Comparison of ENCODE assay signal across 8 cellular contexts in genomic region chr1:18927654-18928272, GRCh38. TPM values are rescaled to one million over a fixed set of nuclear protein-coding genes. Genes with fewer than 3 reads are reported as not detected.
DNase-seq lines count a peak whose midpoint lies in the region; ATAC-seq and TF ChIP-seq lines count a peak whose summit lies in the region.

No MANE protein-coding gene starts in this region.

- DNase-seq in NOMO-1 (lab: John Stamatoyannopoulos, UW; ENCODE audit: unreplicated experiment in 2 of 2): peak; percentile 60 to 68
- DNase-seq in activated naive CD8-positive, alpha-beta T cell treated with anti-CD3 and anti-CD28 coated beads, Interleukin-2, amount 50 U/mL, for 24 hours: peak; percentile 44
- no peak for DNase-seq in neural progenitor cell (ENCODE audit: low spot score)
- DNase-seq in NCI-H748 (lab: John Stamatoyannopoulos, UW; ENCODE audit: unreplicated experiment): no peak
- DNase-seq in middle frontal gyrus (ENCODE audit: extremely low spot score, low spot score): no peak

- H4K20me1 ChIP-seq in BLaER1: peaks cover 88% of the 10 kb centered on the region
- no peaks in the 10 kb centered on the region for H4K20me1 ChIP-seq in neural progenitor cell (ENCODE audit: low read depth)

- peaks cover 4% of the 10 kb centered on the region for H3K36me3 Mint-ChIP-seq in activated naive CD8-positive, alpha-beta T cell treated with anti-CD3 and anti-CD28 coated beads, Interleukin-2, amount 50 U/mL, for 24 hours (ENCODE audit: low read depth)
- H3K36me3 Mint-ChIP-seq in neural progenitor cell: peaks cover 2% of the 10 kb centered on the region

- H3F3A ChIP-seq in neural progenitor cell (ENCODE audit: low read depth): no peaks in the 10 kb centered on the region

- no peaks in the 10 kb centered on the region for H3K9me3 Mint-ChIP-seq in activated naive CD8-positive, alpha-beta T cell treated with anti-CD3 and anti-CD28 coated beads, Interleukin-2, amount 50 U/mL, for 24 hours
- peaks cover 2% of the 10 kb centered on the region for H3K9me3 Mint-ChIP-seq in neural progenitor cell

- H3K9me3 ChIP-seq in BLaER1 (no peaks in the 10 kb centered on the region), neural progenitor cell (ENCODE audit: low read depth) (no peaks in the 10 kb centered on the region)

- H3K4me1 Mint-ChIP-seq in activated naive CD8-positive, alpha-beta T cell treated with anti-CD3 and anti-CD28 coated beads, Interleukin-2, amount 50 U/mL, for 24 hours: peaks cover 96% of the 10 kb centered on the region
- H3K4me1 Mint-ChIP-seq in neural progenitor cell: peaks cover 50% of the 10 kb centered on the region

- H3K4me1 ChIP-seq in BLaER1 (peaks cover 97% of the 10 kb centered on the region), neural progenitor cell (peaks cover 11% of the 10 kb centered on the region)

- H3K27me3 ChIP-seq in BLaER1 (no peaks in the 10 kb centered on the region), neural progenitor cell (no peaks in the 10 kb centered on the region)

- H3K4me2 ChIP-seq in BLaER1 (peak overlapping the region; percentile 99), neural progenitor cell (no peak overlapping the region)

- H2AFZ ChIP-seq in neural progenitor cell (replicated peaks): no peak overlapping the region

- H3K4me3 Mint-ChIP-seq in activated naive CD8-positive, alpha-beta T cell treated with anti-CD3 and anti-CD28 coated beads, Interleukin-2, amount 50 U/mL, for 24 hours: peak overlapping the region; percentile 80
- no peak overlapping the region for H3K4me3 Mint-ChIP-seq in neural progenitor cell

- H3K27me3 Mint-ChIP-seq in activated naive CD8-positive, alpha-beta T cell treated with anti-CD3 and anti-CD28 coated beads, Interleukin-2, amount 50 U/mL, for 24 hours: no peaks in the 10 kb centered on the region
- peaks cover 7% of the 10 kb centered on the region for H3K27me3 Mint-ChIP-seq in neural progenitor cell (ENCODE audit: insufficient read depth, low read depth)

- H3K36me3 ChIP-seq in BLaER1 (no peaks in the 10 kb centered on the region), neural progenitor cell (no peaks in the 10 kb centered on the region)

- no peaks in the 10 kb centered on the region for H3K79me2 ChIP-seq in neural progenitor cell (ENCODE audit: low read depth)

- H3K27ac ChIP-seq in BLaER1: peak overlapping the region; percentile 90
- no peak overlapping the region for H3K27ac ChIP-seq in neural progenitor cell

- H3K9ac ChIP-seq in BLaER1: peak overlapping the region; percentile 76
- no peak overlapping the region for H3K9ac ChIP-seq in neural progenitor cell

- peak overlapping the region; percentile 60 for H3K4me3 ChIP-seq in BLaER1
- no peak overlapping the region for H3K4me3 ChIP-seq in neural progenitor cell

- H3K27ac Mint-ChIP-seq in activated naive CD8-positive, alpha-beta T cell treated with anti-CD3 and anti-CD28 coated beads, Interleukin-2, amount 50 U/mL, for 24 hours: peak overlapping the region; percentile 97
- peak overlapping the region; percentile 57 for H3K27ac Mint-ChIP-seq in neural progenitor cell

- ATAC-seq in GM21390 (IDR thresholded peaks at IDR 0.05; ENCODE audit: unreplicated experiment): peak; percentile 44
- ATAC-seq in activated naive CD8-positive, alpha-beta T cell treated with anti-CD3 and anti-CD28 coated beads, Interleukin-2, amount 50 U/mL, for 24 hours: peak; percentile 41
- no peak for ATAC-seq in HG03457 (IDR thresholded peaks at IDR 0.05; ENCODE audit: unreplicated experiment)

- no peak for TF ChIP-seq CTCF in neural progenitor cell (IDR thresholded peaks at IDR 0.05)

RNA-seq across cellular contexts. Expression of gene ALDH4A1, which starts 25.4 kb away (rescaled TPM):
- 21.8 and 39.9 TPM in 2 replicates for total RNA-seq in neural progenitor cell (ENCODE audit: low replicate concordance)

RNA-seq across cellular contexts. Expression of gene IFFO2, which starts 28.7 kb away (rescaled TPM):
- total RNA-seq in neural progenitor cell (ENCODE audit: low replicate concordance): 0.65 and 1.5 TPM in 2 replicates

Comparison
In these comparisons a context has a peak if more than half of its experiments do, and no peak if none do; other contexts are left out.
1. DNase-seq: peak in NOMO-1 (2 of 2) and activated naive CD8-positive, alpha-beta T cell treated with anti-CD3 and anti-CD28 coated beads, Interleukin-2, amount 50 U/mL, for 24 hours (single experiment); none in neural progenitor cell (single experiment), NCI-H748 (single experiment) and middle frontal gyrus (single experiment).